Comparison of ENCODE assay signal across 8 cellular contexts in the genomic region with DNA sequence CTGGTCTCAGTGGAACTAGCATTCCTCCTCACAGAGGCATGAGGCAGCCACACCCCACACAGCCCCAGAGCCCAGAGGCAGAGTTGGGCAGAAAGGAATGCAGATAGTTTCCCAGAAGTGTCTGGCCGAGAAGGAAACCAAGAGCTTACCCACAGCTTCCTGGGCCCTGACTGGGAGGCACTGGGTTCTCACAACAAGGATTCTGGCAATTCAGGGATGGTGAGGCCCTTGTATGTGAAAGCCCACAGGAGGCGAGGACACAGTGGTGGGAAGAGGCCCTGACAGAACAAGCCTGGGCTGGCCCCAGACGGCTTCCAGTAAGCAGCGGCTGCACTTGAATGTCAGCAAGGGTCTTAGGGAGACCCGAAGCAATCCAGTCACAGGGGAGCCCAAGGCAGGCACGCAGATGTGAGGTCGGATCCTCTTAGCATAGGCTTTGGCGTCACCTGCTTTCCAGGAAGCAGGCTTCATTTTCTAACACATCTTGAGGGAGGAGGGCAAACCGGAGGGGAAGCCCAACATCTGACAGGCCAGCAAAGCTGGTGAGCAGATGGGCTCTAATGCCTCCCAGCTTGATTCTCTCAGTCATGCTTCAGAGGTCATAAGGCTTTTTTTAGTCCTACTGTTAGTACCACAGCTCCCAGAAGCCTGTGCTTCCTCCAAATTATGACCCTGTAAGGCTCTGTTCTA.
DNase-seq lines count a peak whose midpoint lies in the region; ATAC-seq, FAIRE-seq and TF ChIP-seq lines count a peak whose summit lies in the region.

No MANE protein-coding gene starts in this region.

- peak overlapping the region; percentile 96 for H3K27ac Mint-ChIP-seq in HFFc6

- peaks cover 2% of the 10 kb centered on the region for H3K27me3 Mint-ChIP-seq in activated T-cell treated with anti-CD3 and anti-CD28 coated beads, Interleukin-2, amount 50 U/mL, for 4 hours (ENCODE audit: low read depth)
- no peaks in the 10 kb centered on the region; the same call in 1 of the 2 replicates for H3K27me3 Mint-ChIP-seq in HFFc6 (ENCODE audit: insufficient read depth)

- H3K4me3 ChIP-seq in K562 (no peak overlapping the region), left lung (no peak overlapping the region), coronary artery (no peak overlapping the region)

- H3K79me2 ChIP-seq in K562 (ENCODE audit: control insufficient read depth, insufficient read depth, low read length), result no peaks in the 10 kb centered on the region

- DNase-seq in activated T-cell treated with anti-CD3 and anti-CD28 coated beads, Interleukin-2, amount 50 U/mL, for 4 hours, result no peak
- DNase-seq in activated T-cell treated with anti-CD3 and anti-CD28 coated beads, Interleukin-2, amount 50 U/mL, for 1 hour, result no peak
- DNase-seq in HFFc6, result peak; percentile 76
- peak; percentile 44 for DNase-seq in NCI-H2107 treated with DMSO at 0.1 percent for 48 hours (lab: John Stamatoyannopoulos, UW; ENCODE audit: unreplicated experiment)
- no peak for DNase-seq in K562 (ENCODE audit: extremely low read depth in 1 of 4, low spot score in 3 of 4)
- DNase-seq in left lung, result peak; percentile 57 to 78
- DNase-seq in coronary artery (ENCODE audit: low spot score), result no peak
- DNase-seq in COLO829 (ENCODE audit: low spot score), result no peak

- TF ChIP-seq CTCF in HFFc6 (IDR thresholded peaks at IDR 0.05) (no peak), K562 (IDR thresholded peaks at IDR 0.05 in 2 of 3, conservative IDR thresholded peaks at IDR 0.05 in 1 of 3; ENCODE audit: insufficient read depth in 2 of 3, low read depth in 1 of 3, low read length in 3 of 3) (no peak), left lung (IDR thresholded peaks at IDR 0.05) (no peak), coronary artery (IDR thresholded peaks at IDR 0.05) (no peak)

- H3K4me2 ChIP-seq in K562 (ENCODE audit: insufficient read depth, low read length), result no peak overlapping the region

- FAIRE-seq in K562 (lab: Jason Lieb, UNC), result no peak

- 6% methylated on average over 9 of the region's 9 CpGs for WGBS in K562 (ENCODE audit: insufficient coverage, low coverage, missing lambda C conversion rate)

- H3K27me3 ChIP-seq in K562 (ENCODE audit: control insufficient read depth in 2 of 2, insufficient read depth in 2 of 2, low read length in 2 of 2) (peaks cover 24 to 43% of the 10 kb centered on the region in 2 experiments), left lung (no peaks in the 10 kb centered on the region)

- H2AFZ ChIP-seq in K562 (ENCODE audit: low read depth, low read length), result peak overlapping the region; percentile 8; the same call in 1 of the 2 replicates

- no peak for TF ChIP-seq EP300 in K562 (IDR thresholded peaks at IDR 0.05; ENCODE audit: low read length)

- POLR2A ChIA-PET in K562 (lab: Yijun Ruan, JAX), result no interaction called here

- H3K9me1 ChIP-seq in K562 (ENCODE audit: control insufficient read depth, insufficient read depth, low read length), result no peaks in the 10 kb centered on the region

- CTCF ChIA-PET in K562 (lab: Yijun Ruan, JAX; ENCODE audit: low intra/inter-chr PET ratio), result no interaction called here

- H3K4me3 Mint-ChIP-seq in activated T-cell treated with anti-CD3 and anti-CD28 coated beads, Interleukin-2, amount 50 U/mL, for 4 hours, result no peak overlapping the region
- H3K4me3 Mint-ChIP-seq in HFFc6, result peak overlapping the region; percentile 72

- H3K9me3 Mint-ChIP-seq in activated T-cell treated with anti-CD3 and anti-CD28 coated beads, Interleukin-2, amount 50 U/mL, for 4 hours, result no peaks in the 10 kb centered on the region
- H3K9me3 Mint-ChIP-seq in HFFc6, result no peaks in the 10 kb centered on the region

- no TSS peak for BruUV-seq in K562 (replicated peaks; lab: Mats Ljungman, UMichigan)

- peak; percentile 10 to 35 for ATAC-seq in activated T-cell treated with anti-CD3 and anti-CD28 coated beads, Interleukin-2, amount 50 U/mL, for 4 hours
- ATAC-seq in K562, result no peak; the same call in 2 of the 3 replicates
- ATAC-seq in left lung, result peak; percentile 94

- TF ChIP-seq RAD21 in K562 (CRISPR knock-in tag; conservative IDR thresholded peaks at IDR 0.05 in 1 of 2, IDR thresholded peaks at IDR 0.05 in 1 of 2), result no peak

- no peak overlapping the region for H3K9ac ChIP-seq in K562 (ENCODE audit: insufficient read depth in 1 of 2, low read depth in 2 of 2, low read length in 2 of 2)

- in situ Hi-C loops in K562 (cut with MboI), result no loop called here

- peaks cover 7 to 39% of the 10 kb centered on the region in 2 experiments; a peak in 3 of 5 replicates for H3K4me1 ChIP-seq in K562 (replicated peaks in 1 of 2; ENCODE audit: control insufficient read depth in 2 of 2, insufficient read depth in 2 of 2, low read length in 2 of 2)
- peaks cover 15 to 44% of the 10 kb centered on the region in 2 donors for H3K4me1 ChIP-seq in left lung

- H3K9me3 ChIP-seq in K562 (replicated peaks; ENCODE audit: control insufficient read depth, insufficient read depth, low read depth, low read length) (no peaks in the 10 kb centered on the region), left lung (no peaks in the 10 kb centered on the region)

- peaks cover 5% of the 10 kb centered on the region for H3K4me1 Mint-ChIP-seq in activated T-cell treated with anti-CD3 and anti-CD28 coated beads, Interleukin-2, amount 50 U/mL, for 4 hours (ENCODE audit: low read depth)
- peaks cover 54% of the 10 kb centered on the region for H3K4me1 Mint-ChIP-seq in HFFc6 (ENCODE audit: low read depth)

- H3K36me3 Mint-ChIP-seq in activated T-cell treated with anti-CD3 and anti-CD28 coated beads, Interleukin-2, amount 50 U/mL, for 4 hours (ENCODE audit: insufficient read depth), result no peaks in the 10 kb centered on the region
- H3K36me3 Mint-ChIP-seq in HFFc6 (ENCODE audit: low read depth), result no peaks in the 10 kb centered on the region

- H3K36me3 ChIP-seq in K562 (ENCODE audit: control insufficient read depth, insufficient read depth, low read length), result no peaks in the 10 kb centered on the region
- H3K36me3 ChIP-seq in left lung, result no peaks in the 10 kb centered on the region

- H3K27ac ChIP-seq in K562 (ENCODE audit: extremely low read depth, low read depth, low read length) (no peak overlapping the region), left lung (peak overlapping the region; percentile 63 to 70), coronary artery (peak overlapping the region in 1 of 2 donors; percentile 44)

- intact Hi-C loops in K562 (cut with micrococcal nuclease) (no loop called here), left lung (cut with DNase I) (no loop called here)

- H4K20me1 ChIP-seq in K562 (replicated peaks; ENCODE audit: control insufficient read depth, insufficient read depth, low read length), result no peaks in the 10 kb centered on the region

- no peak for TF ChIP-seq POLR2A in K562 (conservative IDR thresholded peaks at IDR 0.05)

TF ChIP-seq in K562, 482 proteins besides CTCF, POLR2A, EP300 and RAD21:
- TF ChIP-seq MAZ (CRISPR knock-in tag; conservative IDR thresholded peaks at IDR 0.05 in 1 of 2, IDR thresholded peaks at IDR 0.05 in 1 of 2) (no peak), CREB1 (IDR thresholded peaks at IDR 0.05) (no peak), CREB1 (CRISPR knock-in tag; IDR thresholded peaks at IDR 0.05) (no peak), PHTF2 (CRISPR knock-in tag; IDR thresholded peaks at IDR 0.05) (no peak)

Comparison
In these comparisons a context has a peak if more than half of its experiments do, and no peak if none do; other contexts are left out.
1. DNase-seq: peak in HFFc6 (single experiment), NCI-H2107 treated with DMSO at 0.1 percent for 48 hours (single experiment) and left lung (2 of 2); none in activated T-cell treated with anti-CD3 and anti-CD28 coated beads, Interleukin-2, amount 50 U/mL, for 4 hours (single experiment), activated T-cell treated with anti-CD3 and anti-CD28 coated beads, Interleukin-2, amount 50 U/mL, for 1 hour (single experiment), K562 (0 of 4), coronary artery (single experiment) and COLO829 (single experiment).